In genomic region chr5:116492016-116492623, GRCh38 we compare ENCODE assay signal across 8 cellular contexts.
DNase-seq lines count a peak whose midpoint lies in the region; ATAC-seq, FAIRE-seq and TF ChIP-seq lines count a peak whose summit lies in the region.

No MANE protein-coding gene starts in this region.

- TF ChIP-seq CTCF in GM12865 (IDR thresholded peaks at IDR 0.05; ENCODE audit: insufficient read depth, low read depth, low read length, missing control alignments) (no peak), fibroblast of mammary gland (conservative IDR thresholded peaks at IDR 0.05; ENCODE audit: control insufficient read depth, insufficient read depth, low read depth, low read length) (no peak), sigmoid colon (IDR thresholded peaks at IDR 0.05) (no peak)

- H3K4me1 Mint-ChIP-seq in stimulated activated effector memory CD8-positive, alpha-beta T cell treated with anti-CD3 and anti-CD28 coated beads, Interleukin-12 subunit alpha, Interleukin-12 subunit beta, amount 100 ng/mL, for 72 hours: peaks cover 6% of the 10 kb centered on the region

- H3K36me3 Mint-ChIP-seq in stimulated activated effector memory CD8-positive, alpha-beta T cell treated with anti-CD3 and anti-CD28 coated beads, Interleukin-12 subunit alpha, Interleukin-12 subunit beta, amount 100 ng/mL, for 72 hours: no peaks in the 10 kb centered on the region

- H3K9me3 ChIP-seq in sigmoid colon: no peaks in the 10 kb centered on the region

- TF ChIP-seq POLR2A in sigmoid colon (IDR thresholded peaks at IDR 0.05): no peak

- peak; percentile 95 for FAIRE-seq in RCC 7860 (lab: Jason Lieb, UNC)

- peaks cover 10 to 85% (median 20%) of the 10 kb centered on the region in 4 donors for H3K36me3 ChIP-seq in sigmoid colon

- H3K4me3 ChIP-seq in GM12865 (ENCODE audit: low read depth, low read length): no peak overlapping the region
- H3K4me3 ChIP-seq in fibroblast of mammary gland (ENCODE audit: control insufficient read depth, low read depth, low read length): no peak overlapping the region
- no peak overlapping the region for H3K4me3 ChIP-seq in sigmoid colon

- intact Hi-C loops in sigmoid colon (cut with DNase I): no loop called here

- peak; percentile 23 for DNase-seq in GM12865 (ENCODE audit: low read depth)
- DNase-seq in RCC 7860 (ENCODE audit: low spot score): peak; percentile 73
- DNase-seq in fibroblast of mammary gland (ENCODE audit: low read depth): peak; percentile 94
- DNase-seq in stimulated activated effector memory CD8-positive, alpha-beta T cell treated with anti-CD3 and anti-CD28 coated beads, Interleukin-12 subunit alpha, Interleukin-12 subunit beta, amount 100 ng/mL, for 72 hours (ENCODE audit: low spot score in 2 of 2): no peak
- no peak for DNase-seq in sigmoid colon
- DNase-seq in SHP77 treated with DMSO at 0.1 percent for 48 hours (lab: John Stamatoyannopoulos, UW): no peak

- WGBS in sigmoid colon, 2 donors: 23 to 34% methylated on average over 3 of the region's 3 CpGs

- no peak for TF ChIP-seq EP300 in sigmoid colon (IDR thresholded peaks at IDR 0.05)

- ATAC-seq in HG02884 (IDR thresholded peaks at IDR 0.05; ENCODE audit: unreplicated experiment) (peak; percentile 83), HG02840 (IDR thresholded peaks at IDR 0.05; ENCODE audit: low FRiP score, unreplicated experiment) (no peak)
- peak; percentile 72 for ATAC-seq in stimulated activated effector memory CD8-positive, alpha-beta T cell treated with anti-CD3 and anti-CD28 coated beads, Interleukin-12 subunit alpha, Interleukin-12 subunit beta, amount 100 ng/mL, for 72 hours

- H3K4me1 ChIP-seq in sigmoid colon: no peaks in the 10 kb centered on the region

- no peak overlapping the region for H3K27ac Mint-ChIP-seq in stimulated activated effector memory CD8-positive, alpha-beta T cell treated with anti-CD3 and anti-CD28 coated beads, Interleukin-12 subunit alpha, Interleukin-12 subunit beta, amount 100 ng/mL, for 72 hours

- H3K9me3 Mint-ChIP-seq in stimulated activated effector memory CD8-positive, alpha-beta T cell treated with anti-CD3 and anti-CD28 coated beads, Interleukin-12 subunit alpha, Interleukin-12 subunit beta, amount 100 ng/mL, for 72 hours: no peaks in the 10 kb centered on the region

- H3K4me3 Mint-ChIP-seq in stimulated activated effector memory CD8-positive, alpha-beta T cell treated with anti-CD3 and anti-CD28 coated beads, Interleukin-12 subunit alpha, Interleukin-12 subunit beta, amount 100 ng/mL, for 72 hours: no peak overlapping the region

- H3K27ac ChIP-seq in sigmoid colon: no peak overlapping the region

- no peaks in the 10 kb centered on the region for H3K27me3 ChIP-seq in sigmoid colon

Comparison
In these comparisons a context has a peak if more than half of its experiments do, and no peak if none do; other contexts are left out.
1. DNase-seq: peak in GM12865 (single experiment), RCC 7860 (single experiment) and fibroblast of mammary gland (single experiment); none in stimulated activated effector memory CD8-positive, alpha-beta T cell treated with anti-CD3 and anti-CD28 coated beads, Interleukin-12 subunit alpha, Interleukin-12 subunit beta, amount 100 ng/mL, for 72 hours (0 of 2), sigmoid colon (single experiment) and SHP77 treated with DMSO at 0.1 percent for 48 hours (single experiment).